Comparison of ENCODE assay signal across 20 cellular contexts in genomic region chr11:60984616-60985015, GRCh38. TPM values are rescaled to one million over a fixed set of nuclear protein-coding genes. Genes with fewer than 3 reads are reported as not detected.
A peak's percentile ranks its signal among the peaks of the same experiment; 100 is the strongest.
DNase-seq lines count a peak whose midpoint lies in the region; ATAC-seq and FAIRE-seq lines count a peak whose summit lies in the region.
"Had no signal": no experiment of that assay in that cellular context is flagged by ENCODE, and none has a peak within 500 bp of the region (broad histone marks: within the 10 kb centered on the region; RNA-seq: fewer than 3 reads in every experiment).

No MANE protein-coding gene starts in this region.

- no peaks in the 10 kb centered on the region for H3K27me3 Mint-ChIP-seq in activated CD8-positive, alpha-beta T cell treated with anti-CD3 and anti-CD28 coated beads, Interleukin-2, amount 10 ng/mL, durations not matched to agents 7 days and 5 days (ENCODE audit: low read depth)

- H3K4me3 ChIP-seq in small intestine (ENCODE audit: low read depth in 1 of 2, low read length in 2 of 2): no peak overlapping the region
- H3K4me3 ChIP-seq: BLaER1 treated with 17β-estradiol and CSF1 and Interleukin-3, amounts not matched to agents 10 nM and 100 nM; heart left ventricle; skin epidermis had no signal

- H3K4me1 ChIP-seq in small intestine (ENCODE audit: control insufficient read depth in 2 of 2, insufficient read depth in 1 of 2, low read depth in 1 of 2, low read length in 1 of 2): no peaks in the 10 kb centered on the region

- POLR2A ChIA-PET in activated CD8-positive, alpha-beta T cell treated with anti-CD3 and anti-CD28 coated beads, Interleukin-2, amount 10 ng/mL, durations not matched to agents 7 days and 5 days (lab: Charles Lee): interaction anchor here (0.9 to 1.7 kb wide), 5 partner anchors 20 to 69 kb away, joined by 3 to 6 read pairs (median 5); no protein-coding TSS in a partner anchor

- H3K36me3 Mint-ChIP-seq in activated CD8-positive, alpha-beta T cell treated with anti-CD3 and anti-CD28 coated beads, Interleukin-2, amount 10 ng/mL, durations not matched to agents 7 days and 5 days (ENCODE audit: low read depth): peaks cover 82% of the 10 kb centered on the region

- H3K9me3 Mint-ChIP-seq in activated CD8-positive, alpha-beta T cell treated with anti-CD3 and anti-CD28 coated beads, Interleukin-2, amount 10 ng/mL, durations not matched to agents 7 days and 5 days (ENCODE audit: insufficient read depth): no peaks in the 10 kb centered on the region
- H3K9me3 Mint-ChIP-seq: nephron had no signal

- CTCF ChIA-PET in activated CD8-positive, alpha-beta T cell treated with anti-CD3 and anti-CD28 coated beads, Interleukin-2, amount 10 ng/mL, durations not matched to agents 7 days and 5 days (lab: Charles Lee): interaction anchor here (1.1 to 2.4 kb wide), 4 partner anchors 17 to 96 kb away, joined by 3 to 8 read pairs (median 6); no protein-coding TSS in a partner anchor

- FAIRE-seq in small intestine (lab: Jason Lieb, UNC): no peak
- FAIRE-seq: GM18507, H54 had no signal

- peaks cover 96% of the 10 kb centered on the region for H3K4me1 Mint-ChIP-seq in activated CD8-positive, alpha-beta T cell treated with anti-CD3 and anti-CD28 coated beads, Interleukin-2, amount 10 ng/mL, durations not matched to agents 7 days and 5 days (ENCODE audit: low read depth)

- H3K27ac Mint-ChIP-seq in activated CD8-positive, alpha-beta T cell treated with anti-CD3 and anti-CD28 coated beads, Interleukin-2, amount 10 ng/mL, durations not matched to agents 7 days and 5 days: peak overlapping the region; percentile 92
- H3K27ac Mint-ChIP-seq: nephron had no signal

- ATAC-seq in activated CD8-positive, alpha-beta T cell treated with anti-CD3 and anti-CD28 coated beads, Interleukin-2, amount 10 ng/mL, durations not matched to agents 7 days and 5 days: no peak
- ATAC-seq in sciatic nerve: no peak
- ATAC-seq in GM21786 (IDR thresholded peaks at IDR 0.05; ENCODE audit: unreplicated experiment): no peak
- ATAC-seq: heart left ventricle had no signal

- no peaks in the 10 kb centered on the region for H3K9me3 ChIP-seq in small intestine (ENCODE audit: control insufficient read depth, low read depth)
- H3K9me3 ChIP-seq: BLaER1 treated with 17β-estradiol and CSF1 and Interleukin-3, amounts not matched to agents 10 nM and 100 nM; heart left ventricle had no signal

- whole genome bisulfite sequencing in small intestine, 3 donors: 60 to 62% (median 62%) methylated on average over 4 of the region's 4 CpGs

- H3K4me3 Mint-ChIP-seq in activated CD8-positive, alpha-beta T cell treated with anti-CD3 and anti-CD28 coated beads, Interleukin-2, amount 10 ng/mL, durations not matched to agents 7 days and 5 days: peak overlapping the region; percentile 67
- H3K4me3 Mint-ChIP-seq: nephron had no signal

- DNase-seq in NCI-H1105 treated with DMSO at 0.1 percent for 48 hours (lab: John Stamatoyannopoulos, UW): peak; percentile 19
- no peak for DNase-seq in NCI-H1105 (lab: John Stamatoyannopoulos, UW)
- peak; percentile 14 for DNase-seq in EL
- DNase-seq in activated CD8-positive, alpha-beta T cell treated with anti-CD3 and anti-CD28 coated beads, Interleukin-2, amount 10 ng/mL, durations not matched to agents 7 days and 5 days: no peak
- peak; percentile 42 for DNase-seq in iPS-NIHi7 (ENCODE audit: extremely low spot score)
- DNase-seq in small intestine: no peak
- DNase-seq in sciatic nerve (ENCODE audit: low spot score): no peak
- DNase-seq: activated CD8-positive, alpha-beta memory T cell treated with anti-CD3 and anti-CD28 coated beads, Interleukin-2, amount 50 U/mL, for 48 hours; amygdala; DMS53; heart left ventricle; mammary epithelial cell; NK-92 treated with Interleukin-12 subunit alpha and Interleukin-12 subunit beta, amount 100 ng/mL, for 24 hours had no signal

- intact Hi-C loops in sciatic nerve (cut with DNase I): no loop called here

- H3K36me3 ChIP-seq in small intestine (ENCODE audit: control insufficient read depth in 2 of 2, insufficient read depth in 2 of 2, low read length in 2 of 2): no peaks in the 10 kb centered on the region
- H3K36me3 ChIP-seq: BLaER1 treated with 17β-estradiol and CSF1 and Interleukin-3, amounts not matched to agents 10 nM and 100 nM; heart left ventricle had no signal

- H3K27me3 ChIP-seq in small intestine (ENCODE audit: control insufficient read depth in 2 of 2, insufficient read depth in 2 of 2, low read length in 2 of 2): no peaks in the 10 kb centered on the region

- H3K27ac ChIP-seq in small intestine (ENCODE audit: low read depth in 1 of 2, low read length in 1 of 2): no peak overlapping the region
- H3K27ac ChIP-seq: 22Rv1; BLaER1 treated with 17β-estradiol and CSF1 and Interleukin-3, amounts not matched to agents 10 nM and 100 nM had no signal

RNA-seq across cellular contexts. Expression of gene CD6, which starts 13.1 kb away (rescaled TPM):
- 100 to 1,000 TPM; 214 to 222 TPM for total RNA-seq in activated CD8-positive, alpha-beta T cell treated with anti-CD3 and anti-CD28 coated beads, Interleukin-2, amount 10 ng/mL, durations not matched to agents 7 days and 5 days
- 1 to 10 TPM; 1.6 to 5.1 (median 1.8) TPM for polyA plus RNA-seq in small intestine
- total RNA-seq in sciatic nerve: 2.5 TPM
- total RNA-seq: mammary epithelial cell had no signal
- polyA plus RNA-seq: mammary epithelial cell had no signal

RNA-seq across cellular contexts. Expression of gene SLC15A3, which starts 32.6 kb away (rescaled TPM):
- total RNA-seq in activated CD8-positive, alpha-beta T cell treated with anti-CD3 and anti-CD28 coated beads, Interleukin-2, amount 10 ng/mL, durations not matched to agents 7 days and 5 days: 1 to 10 TPM; 2.0 to 2.2 TPM
- 10 to 100 TPM in 2 of 3 donors, 1 to 10 TPM in 1; 4.5 to 26.0 (median 11.1) TPM for polyA plus RNA-seq in small intestine
- total RNA-seq in sciatic nerve: 49.4 TPM

Comparison
In these comparisons a context has a peak if more than half of its experiments do, and no peak if none do; other contexts are left out.
1. DNase-seq: peak in NCI-H1105 treated with DMSO at 0.1 percent for 48 hours (single experiment), EL (single experiment) and iPS-NIHi7 (single experiment); none in NCI-H1105 (single experiment), activated CD8-positive, alpha-beta T cell treated with anti-CD3 and anti-CD28 coated beads, Interleukin-2, amount 10 ng/mL, durations not matched to agents 7 days and 5 days (single experiment), small intestine (single experiment) and sciatic nerve (single experiment).
2. RNA of gene CD6, which starts 13.1 kb away (total RNA-seq): 214 to 222 TPM in activated CD8-positive, alpha-beta T cell treated with anti-CD3 and anti-CD28 coated beads, Interleukin-2, amount 10 ng/mL, durations not matched to agents 7 days and 5 days; 2.5 TPM in sciatic nerve (single experiment); every median in the first group is over 10 times any median in the second.
3. RNA of gene SLC15A3, which starts 32.6 kb away (total RNA-seq): 49.4 TPM in sciatic nerve (single experiment); 2.0 to 2.2 TPM in activated CD8-positive, alpha-beta T cell treated with anti-CD3 and anti-CD28 coated beads, Interleukin-2, amount 10 ng/mL, durations not matched to agents 7 days and 5 days; every median in the first group is over 10 times any median in the second.